Comparison of ENCODE assay signal across 14 cellular contexts in genomic region chr10:79113827-79114226, GRCh38. TPM values are rescaled to one million over a fixed set of nuclear protein-coding genes. Genes with fewer than 3 reads are reported as not detected.
DNase-seq lines count a peak whose midpoint lies in the region; ATAC-seq and TF ChIP-seq lines count a peak whose summit lies in the region.
"Had no signal": no experiment of that assay in that cellular context is flagged by ENCODE, and none has a peak within 500 bp of the region (broad histone marks: within the 10 kb centered on the region; RNA-seq: fewer than 3 reads in every experiment).

No MANE protein-coding gene starts in this region.

- DNase-seq in Calu3 = no peak
- DNase-seq in SK-N-MC (ENCODE audit: low read depth, low spot score) = no peak
- DNase-seq in right cardiac atrium = no peak
- no peak for DNase-seq in progenitor cell of endocrine pancreas (ENCODE audit: low spot score, unreplicated experiment)
- no peak for DNase-seq in CD1c-positive myeloid dendritic cell (ENCODE audit: extremely low spot score)
- no peak for DNase-seq in MM.1S
- no peak for DNase-seq in NOMO-1 (lab: John Stamatoyannopoulos, UW; ENCODE audit: unreplicated experiment in 2 of 2)
- DNase-seq: activated B cell treated with CpG ODN at 0.5 μM for 24 hours, cortex of kidney, NCI-H2029, Peyer's patch had no signal

- H3K27me3 Mint-ChIP-seq in Calu3 (ENCODE audit: unreplicated experiment) (no peaks in the 10 kb centered on the region), progenitor cell of endocrine pancreas (no peaks in the 10 kb centered on the region)

- H3K4me1 Mint-ChIP-seq in Calu3 (ENCODE audit: low read depth, unreplicated experiment) (peaks cover 66% of the 10 kb centered on the region), progenitor cell of endocrine pancreas (ENCODE audit: low read depth) (peaks cover 52% of the 10 kb centered on the region)

- H3K9me3 ChIP-seq in SK-N-MC (ENCODE audit: low read depth, low read length) = no peaks in the 10 kb centered on the region
- H3K9me3 ChIP-seq in right cardiac atrium (ENCODE audit: control insufficient read depth, low read length) = no peaks in the 10 kb centered on the region
- no peaks in the 10 kb centered on the region for H3K9me3 ChIP-seq in MM.1S (replicated peaks; ENCODE audit: insufficient read depth, low read length)
- H3K9me3 ChIP-seq: neutrophil, Peyer's patch had no signal

- ATAC-seq in right cardiac atrium (no peak), HG02763 (IDR thresholded peaks at IDR 0.05; ENCODE audit: unreplicated experiment) (no peak)

- H3K79me2 ChIP-seq in MM.1S (ENCODE audit: low read length) = 0 out of 2 replicates have a peak, but pooled peaks cover 2% of the 10 kb centered on the region

- H3K9me3 Mint-ChIP-seq in Calu3 (ENCODE audit: low read depth, unreplicated experiment) (no peaks in the 10 kb centered on the region), progenitor cell of endocrine pancreas (ENCODE audit: low read depth) (no peaks in the 10 kb centered on the region)
- H3K9me3 Mint-ChIP-seq: activated B cell treated with CpG ODN at 0.5 μM for 24 hours; activated T-helper 2 cell treated with anti-CD3 and anti-CD28 coated beads, Interferon-gamma antibody, Interleukin-2, Interleukin-4, amounts not matched to agents 10 μg/mL and 5 μg/mL and 100 μg/mL, durations not matched to agents 14 hours and 24 hours and 36 hours had no signal

- intact Hi-C loops in Calu3 (cut with micrococcal nuclease; ENCODE audit: unreplicated experiment) (loop anchor here (5.0 kb wide), 1 partner anchor 42 kb away; no protein-coding TSS in a partner anchor), right cardiac atrium (cut with DNase I) (no loop called here)

- H3K36me3 Mint-ChIP-seq in Calu3 (ENCODE audit: insufficient read depth, unreplicated experiment) (peaks cover 8% of the 10 kb centered on the region), progenitor cell of endocrine pancreas (ENCODE audit: insufficient read depth) (peaks cover 3% of the 10 kb centered on the region)

- H3K36me3 ChIP-seq in SK-N-MC (ENCODE audit: insufficient read depth, low read length) (no peaks in the 10 kb centered on the region), MM.1S (replicated peaks; ENCODE audit: insufficient read depth, low read length) (no peaks in the 10 kb centered on the region)

- peaks cover 55% of the 10 kb centered on the region for H3K4me1 ChIP-seq in right cardiac atrium (ENCODE audit: control insufficient read depth, insufficient read depth, low read length)
- peaks cover 29% of the 10 kb centered on the region for H3K4me1 ChIP-seq in MM.1S (ENCODE audit: low read length)

- TF ChIP-seq CTCF in Calu3 (IDR thresholded peaks at IDR 0.05; ENCODE audit: unreplicated experiment) = no peak
- TF ChIP-seq CTCF in progenitor cell of endocrine pancreas (IDR thresholded peaks at IDR 0.05; ENCODE audit: unreplicated experiment) = no peak
- TF ChIP-seq CTCF in MM.1S (IDR thresholded peaks at IDR 0.05; ENCODE audit: low read length) = no peak

- peak overlapping the region; percentile 30; the same call in 1 of the 2 replicates for H3K4me3 ChIP-seq in SK-N-MC
- H3K4me3 ChIP-seq in right cardiac atrium (ENCODE audit: low read length) = no peak overlapping the region
- H3K4me3 ChIP-seq in MM.1S (ENCODE audit: low read length) = no peak overlapping the region
- H3K4me3 ChIP-seq: Peyer's patch had no signal

- H3K4me3 Mint-ChIP-seq in Calu3 (ENCODE audit: low read depth, unreplicated experiment) = no peak overlapping the region
- H3K4me3 Mint-ChIP-seq in progenitor cell of endocrine pancreas (ENCODE audit: low read depth) = no peak overlapping the region
- H3K4me3 Mint-ChIP-seq: activated B cell treated with CpG ODN at 0.5 μM for 24 hours had no signal

- peak overlapping the region; percentile 52 for H3K27ac Mint-ChIP-seq in Calu3 (ENCODE audit: unreplicated experiment)
- H3K27ac Mint-ChIP-seq in progenitor cell of endocrine pancreas = peak overlapping the region; percentile 89
- H3K27ac Mint-ChIP-seq: activated B cell treated with CpG ODN at 0.5 μM for 24 hours; activated T-helper 2 cell treated with anti-CD3 and anti-CD28 coated beads, Interferon-gamma antibody, Interleukin-2, Interleukin-4, amounts not matched to agents 10 μg/mL and 5 μg/mL and 100 μg/mL, durations not matched to agents 14 hours and 24 hours and 36 hours had no signal

- H3F3A ChIP-seq in MM.1S (ENCODE audit: insufficient read depth, low read length) = peaks cover 13% of the 10 kb centered on the region

- BruUV-seq in Calu3 (replicated peaks; lab: Mats Ljungman, UMichigan) = no TSS peak

- no peaks in the 10 kb centered on the region for H3K9me2 ChIP-seq in MM.1S (replicated peaks; ENCODE audit: insufficient read depth, low read length)

- H3K9ac ChIP-seq in SK-N-MC (ENCODE audit: insufficient read length) (no peak overlapping the region), MM.1S (ENCODE audit: low read length) (no peak overlapping the region)

- H2AFZ ChIP-seq in MM.1S (ENCODE audit: low read length) = no peak overlapping the region

- H3K27ac ChIP-seq in SK-N-MC = peak overlapping the region; percentile 31; the same call in 1 of the 2 replicates
- H3K27ac ChIP-seq in right cardiac atrium (ENCODE audit: low read length) = peak overlapping the region; percentile 61
- no peak overlapping the region for H3K27ac ChIP-seq in MM.1S (ENCODE audit: low read length)
- H3K27ac ChIP-seq: neutrophil had no signal

- CTCF ChIA-PET in Calu3 (lab: Charles Lee) = interaction anchor here (0.5 to 0.7 kb wide), 2 partner anchors 40 to 1084 kb away, joined by 3 to 5 read pairs; partner anchors contain the start of gene POLR3A

- H3K4me2 ChIP-seq in MM.1S (ENCODE audit: low read depth, low read length) = no peak overlapping the region

- H4K20me1 ChIP-seq in MM.1S (ENCODE audit: insufficient read depth, low read length) = no peaks in the 10 kb centered on the region

- H3K27me3 ChIP-seq in right cardiac atrium (ENCODE audit: control insufficient read depth, insufficient read depth) = no peaks in the 10 kb centered on the region
- no peaks in the 10 kb centered on the region for H3K27me3 ChIP-seq in MM.1S (replicated peaks; ENCODE audit: insufficient read depth, low read length)
- H3K27me3 ChIP-seq: neutrophil, Peyer's patch had no signal

- 59% methylated on average over 9 of the region's 9 CpGs for WGBS in right cardiac atrium

RNA-seq across cellular contexts. Expression of gene ZMIZ1, which starts 45.1 kb away (rescaled TPM):
- 20.3 and 23.5 TPM in 2 replicates for total RNA-seq in Calu3 (2022)
- 10 to 100 TPM; 67.4 to 83.1 (median 72.9) TPM for total RNA-seq in right cardiac atrium
- polyA plus RNA-seq in right cardiac atrium = 38.0 TPM
- total RNA-seq in progenitor cell of endocrine pancreas = 81.6 and 85.2 TPM in 2 replicates
